ENCODE assay signal across 29 cellular contexts in the genomic region with DNA sequence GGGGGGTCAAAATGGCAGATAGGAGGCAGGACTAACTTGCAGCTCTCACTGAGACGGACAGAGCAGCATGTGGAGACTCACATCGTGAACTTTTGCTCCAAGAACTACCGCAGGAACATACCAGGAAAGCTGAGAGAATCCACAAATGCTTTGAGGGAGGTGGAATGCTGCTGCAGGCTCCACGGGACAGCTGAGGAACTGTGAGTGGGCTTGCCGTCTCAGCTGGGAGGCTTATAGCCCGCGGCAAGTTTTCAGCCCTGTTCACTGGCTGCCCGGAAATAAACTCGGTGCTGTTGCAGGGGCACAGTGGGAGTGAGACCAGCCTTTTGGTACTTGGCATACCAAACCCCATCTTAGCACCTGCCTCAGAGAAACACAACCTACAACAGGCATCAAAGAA.
"Had no signal": no experiment of that assay in that cellular context is flagged by ENCODE, and none has a peak within 500 bp of the region (broad histone marks: within the 10 kb centered on the region; RNA-seq: fewer than 3 reads in every experiment).

No MANE protein-coding gene starts in this region.

- H3K4me2 ChIP-seq: smooth muscle cell had no signal

- H3K27me3 ChIP-seq: ovary, right lobe of liver, sigmoid colon, spleen, testis, tibial artery, transverse colon, upper lobe of left lung, vagina had no signal

- H3K9ac ChIP-seq: parathyroid adenoma had no signal

- H3K4me3 ChIP-seq: ovary, psoas muscle, right lobe of liver, sigmoid colon, skin epidermis, smooth muscle cell, spleen, suprapubic skin, testis, tibial artery, transverse colon, upper lobe of left lung, vagina had no signal

- H3K9me3 ChIP-seq: neutrophil, ovary, psoas muscle, right lobe of liver, sigmoid colon, spleen, suprapubic skin, testis, tibial artery, transverse colon, upper lobe of left lung, vagina had no signal

- H3K4me1 ChIP-seq: parathyroid adenoma, psoas muscle, right lobe of liver, sigmoid colon, suprapubic skin, testis, tibial artery, transverse colon, upper lobe of left lung, vagina had no signal

- H3K27ac ChIP-seq: neutrophil, ovary, parathyroid adenoma, psoas muscle, right lobe of liver, sigmoid colon, skin epidermis, spleen, suprapubic skin, testis, tibial artery, transverse colon, upper lobe of left lung, vagina had no signal

- H2AFZ ChIP-seq: parathyroid adenoma had no signal

- H3K79me2 ChIP-seq: parathyroid adenoma had no signal

- DNase-seq: naive thymus-derived CD8-positive, alpha-beta T cell; nephron progenitor cell; nucleus accumbens; ovary; posterior cingulate gyrus; psoas muscle; right cardiac atrium; right lobe of liver; sigmoid colon; spleen; stimulated activated CD4-positive, alpha-beta T cell treated with anti-CD3 and anti-CD28 coated beads, Interleukin-12 subunit alpha, Interleukin-12 subunit beta, amount 100 ng/mL, for 4 hours; stimulated activated CD4-positive, alpha-beta T cell treated with anti-CD3 and anti-CD28 coated beads, Interleukin-1b, Interleukin-23, amount 100 ng/mL, for 48 hours; stimulated activated CD4-positive, alpha-beta T cell treated with anti-CD3 and anti-CD28 coated beads, Interleukin-4, amount 100 ng/mL, for 1 hour; stimulated activated CD4-positive, alpha-beta T cell treated with anti-CD3 and anti-CD28 coated beads, Interleukin-4, amount 100 ng/mL, for 4 hours; stimulated activated CD8-positive, alpha-beta memory T cell treated with anti-CD3 and anti-CD28 coated beads, Interleukin-4, amount 100 ng/mL, for 48 hours; stimulated activated naive CD4-positive, alpha-beta T cell; stimulated activated naive CD8-positive, alpha-beta T cell treated with anti-CD3 and anti-CD28 coated beads, Interleukin-15, amount 100 ng/mL, for 72 hours; stimulated activated naive CD8-positive, alpha-beta T cell treated with anti-CD3 and anti-CD28 coated beads, Interleukin-15, Interleukin-2, amounts not matched to agents 100 U/mL and 50 U/mL, for 24 hours; substantia nigra; testis; tibial artery; transverse colon; upper lobe of left lung had no signal

- H3K36me3 ChIP-seq: neutrophil, ovary, right lobe of liver, sigmoid colon, spleen, suprapubic skin, tibial artery, transverse colon, upper lobe of left lung, vagina had no signal
